Comparison of ENCODE assay signal across 12 cellular contexts in the genomic region with DNA sequence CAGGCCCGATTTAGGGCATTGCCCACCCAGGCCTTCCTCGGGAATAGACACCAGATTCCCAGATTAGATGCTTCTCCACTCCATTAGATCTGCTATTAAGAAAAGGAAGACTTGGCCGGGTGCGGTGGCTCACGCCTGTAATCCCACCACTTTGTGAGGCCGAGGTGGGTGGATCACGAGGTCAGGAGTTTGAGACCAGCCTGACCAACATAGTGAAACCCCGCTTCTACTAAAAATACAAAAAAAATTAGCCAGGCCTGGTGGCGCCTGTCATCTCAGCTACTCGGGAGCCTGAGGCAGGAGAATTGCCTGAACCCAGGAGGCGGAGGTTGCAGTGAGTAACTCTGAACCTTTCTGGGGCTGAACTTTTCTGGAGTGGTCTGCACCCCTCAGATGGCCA. TPM values are rescaled to one million over a fixed set of nuclear protein-coding genes. Genes with fewer than 3 reads are reported as not detected.
A peak's percentile ranks its signal among the peaks of the same experiment; 100 is the strongest.
DNase-seq lines count a peak whose midpoint lies in the region; ATAC-seq and TF ChIP-seq lines count a peak whose summit lies in the region.
"Not testable (repeated sequence)": the region's sequence is repeated elsewhere in the genome, so short reads cannot be mapped to it uniquely, and the experiment has no call there.
"Had no signal": no experiment of that assay in that cellular context is flagged by ENCODE, and none has a peak within 500 bp of the region (broad histone marks: within the 10 kb centered on the region; RNA-seq: fewer than 3 reads in every experiment).

No MANE protein-coding gene starts in this region.

- not testable (repeated sequence) for H3K36me3 ChIP-seq in cardiac muscle cell, spleen, thyroid gland
- H3K36me3 ChIP-seq in left ventricle myocardium inferior, result peaks cover 37% of the 10 kb centered on the region

- TF ChIP-seq CTCF in cardiac muscle cell (IDR thresholded peaks at IDR 0.05; ENCODE audit: low read depth, low read length); left ventricle myocardium inferior (IDR thresholded peaks at IDR 0.05; ENCODE audit: borderline replicate concordance); spleen (IDR thresholded peaks at IDR 0.05 in 8 of 11, conservative IDR thresholded peaks at IDR 0.05 in 3 of 11); thyroid gland (IDR thresholded peaks at IDR 0.05): not testable (repeated sequence)

- H3K4me1 ChIP-seq in cardiac muscle cell (ENCODE audit: low read depth) (peaks cover 84% of the 10 kb centered on the region), left ventricle myocardium inferior (peaks cover 99% of the 10 kb centered on the region), spleen (peaks cover 0 to 19% (median 4%) of the 10 kb centered on the region in 6 donors), thyroid gland (peaks cover 25 to 41% of the 10 kb centered on the region in 2 donors)

- H3K27ac ChIP-seq in caudate nucleus (ENCODE audit: low read depth, low read length) (peak overlapping the region; percentile 18), cardiac muscle cell (peak overlapping the region; percentile 78), left ventricle myocardium inferior (replicated peaks) (peak overlapping the region; percentile 92), thyroid gland (peak overlapping the region in 2 of 3 donors; percentile 69 to 76)
- H3K27ac ChIP-seq in spleen, result not testable (repeated sequence)

- intact Hi-C loops in left ventricle myocardium inferior (cut with micrococcal nuclease); sciatic nerve (cut with DNase I); spleen (cut with DNase I; ENCODE audit: low total_unique reads); thyroid gland (cut with DNase I): not testable (repeated sequence)

- not testable (repeated sequence) for DNase-seq in caudate nucleus (lab: John Stamatoyannopoulos, UW); cardiac muscle cell (ENCODE audit: low read depth in 1 of 2, low spot score in 1 of 2); left ventricle myocardium inferior; thyroid gland
- DNase-seq in mesenteric fat pad (ENCODE audit: low spot score), result peak; percentile 71
- DNase-seq in sciatic nerve (ENCODE audit: low spot score), result peak; percentile 48
- DNase-seq in spleen, result peak; percentile 53

- not testable (repeated sequence) for H3K4me3 ChIP-seq in cardiac muscle cell; left ventricle myocardium inferior; spleen; thyroid gland (replicated peaks in 1 of 3)

- ATAC-seq in sciatic nerve, result not testable (repeated sequence)

- not testable (repeated sequence) for TF ChIP-seq POLR2A in spleen (IDR thresholded peaks at IDR 0.05); thyroid gland (IDR thresholded peaks at IDR 0.05)

- H3K9me3 ChIP-seq in cardiac muscle cell (ENCODE audit: low read depth); left ventricle myocardium inferior (replicated peaks); spleen; thyroid gland: not testable (repeated sequence)

- WGBS in spleen, 5 donors, result 89 to 96% (median 93%) methylated on average over 11 of the region's 11 CpGs
- 94 to 96% methylated on average over 11 of the region's 11 CpGs for WGBS in thyroid gland, 2 donors

- H3K27me3 ChIP-seq in cardiac muscle cell; left ventricle myocardium inferior (ENCODE audit: low read depth); thyroid gland: not testable (repeated sequence)
- H3K27me3 ChIP-seq in spleen (replicated peaks in 1 of 7), result peaks cover 0 to 54% (median 0%) of the 10 kb centered on the region in 7 donors

RNA-seq across cellular contexts. Expression of gene MRAS, which starts 28.8 kb away (rescaled TPM):
- total RNA-seq in cardiac muscle cell, result 68.6 and 92.6 TPM in 2 replicates
- 66.5 and 105 TPM in 2 replicates for polyA plus RNA-seq in cardiac muscle cell
- total RNA-seq in left ventricle myocardium inferior, result 349 TPM
- 232 TPM for total RNA-seq in mesenteric fat pad
- 314 TPM for total RNA-seq in sciatic nerve
- 10 to 100 TPM; 15.4 to 36.7 (median 24.2) TPM for total RNA-seq in spleen
- polyA plus RNA-seq in spleen, result 10 to 100 TPM in 1 of 3 donors, 1 to 10 TPM in 2; 4.1 to 18.6 (median 5.1) TPM
- total RNA-seq in thyroid gland, result 10 to 100 TPM; 55.8 to 92.4 (median 69.6) TPM

RNA-seq across cellular contexts. Expression of gene NME9, which starts 47.6 kb away (rescaled TPM):
- 4.8 and 5.1 TPM in 2 replicates for total RNA-seq in cardiac muscle cell
- 2.9 and 4.9 TPM in 2 replicates for polyA plus RNA-seq in cardiac muscle cell
- total RNA-seq in left ventricle myocardium inferior, result not detected
- not detected for total RNA-seq in mesenteric fat pad
- total RNA-seq in sciatic nerve, result 1.3 TPM
- total RNA-seq in spleen, result 1 to 10 TPM in 1 of 7 donors, under 1 TPM in 3, not detected in 3; 0.37 to 4.1 (median 0.54) TPM
- under 1 TPM in 2 of 3 donors, not detected in 1; 0.14 to 0.16 TPM for polyA plus RNA-seq in spleen
- total RNA-seq in thyroid gland, result 1 to 10 TPM in 3 of 4 donors, not detected in 1; 1.3 to 2.7 (median 2.6) TPM
- total RNA-seq: CD8-positive, alpha-beta memory T cell; GM12878; GM23248; H1 had no signal
- polyA plus RNA-seq: CD14-positive monocyte had no signal

RNA-seq across cellular contexts. Expression of gene ESYT3, which starts 57.2 kb away (rescaled TPM):
- total RNA-seq in cardiac muscle cell, result 0.95 and 6.3 TPM in 2 replicates
- 1.8 and 7.0 TPM in 2 replicates for polyA plus RNA-seq in cardiac muscle cell
- 1.0 TPM for total RNA-seq in left ventricle myocardium inferior
- total RNA-seq in mesenteric fat pad, result 0.19 TPM
- 12.6 TPM for total RNA-seq in sciatic nerve
- not detected for total RNA-seq in spleen
- polyA plus RNA-seq in spleen, result under 1 TPM in 1 of 3 donors, not detected in 2; 0.02 TPM
- 10 to 100 TPM; 19.9 to 82.8 (median 22.7) TPM for total RNA-seq in thyroid gland
- total RNA-seq: GM12878 had no signal
- polyA plus RNA-seq: CD14-positive monocyte; CD8-positive, alpha-beta memory T cell; GM12878 had no signal
